1 cellular context compared by ENCODE assay signal in the genomic region with DNA sequence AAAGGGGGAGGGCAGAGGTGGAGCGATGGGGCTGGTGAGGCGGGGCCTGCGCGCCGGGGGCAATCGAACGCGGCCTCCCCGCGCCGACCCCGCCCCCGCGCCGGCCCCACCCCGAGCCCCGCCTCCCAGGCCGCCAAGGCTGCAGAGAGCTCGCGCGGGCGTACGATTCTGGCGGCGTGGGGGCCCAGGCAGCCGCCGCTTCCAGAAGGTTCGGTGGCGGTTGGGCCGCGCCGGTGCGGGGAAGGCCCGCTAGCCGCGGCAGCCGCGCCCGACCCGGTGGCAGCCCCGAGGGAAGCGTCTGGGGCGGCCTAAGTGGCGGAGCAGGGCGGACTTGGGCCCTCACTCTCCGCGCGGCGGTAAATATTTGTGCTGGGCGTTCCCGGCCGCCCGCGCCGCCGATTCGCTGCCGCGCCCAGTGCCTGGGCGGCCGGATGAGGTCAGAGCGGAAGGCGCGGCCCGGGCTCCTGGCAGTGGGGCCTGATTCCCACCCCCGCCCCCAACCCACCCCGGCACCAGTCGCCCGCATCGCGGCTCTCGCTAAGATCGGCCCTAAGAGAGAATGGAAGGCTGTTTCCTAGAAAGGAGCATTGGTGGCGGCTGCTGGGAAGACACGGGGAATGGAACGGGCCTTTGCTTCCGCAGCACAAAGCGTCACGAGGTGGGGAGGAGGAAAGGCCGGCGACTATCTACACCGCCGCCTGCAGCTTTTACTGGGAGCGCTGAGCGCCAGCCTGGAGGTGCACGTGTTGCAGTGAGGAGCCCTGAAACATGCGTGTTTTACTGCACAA.
TF ChIP-seq lines count a peak whose summit lies in the region.

A gene with protein sequence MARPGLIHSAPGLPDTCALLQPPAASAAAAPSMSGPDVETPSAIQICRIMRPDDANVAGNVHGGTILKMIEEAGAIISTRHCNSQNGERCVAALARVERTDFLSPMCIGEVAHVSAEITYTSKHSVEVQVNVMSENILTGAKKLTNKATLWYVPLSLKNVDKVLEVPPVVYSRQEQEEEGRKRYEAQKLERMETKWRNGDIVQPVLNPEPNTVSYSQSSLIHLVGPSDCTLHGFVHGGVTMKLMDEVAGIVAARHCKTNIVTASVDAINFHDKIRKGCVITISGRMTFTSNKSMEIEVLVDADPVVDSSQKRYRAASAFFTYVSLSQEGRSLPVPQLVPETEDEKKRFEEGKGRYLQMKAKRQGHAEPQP (minus strand): TSS at position 368 of the 788 bp plus-strand sequence. CDS start 368 bp downstream, outside the sequence.

TF ChIP-seq in K562, 482 proteins besides CTCF, POLR2A, EP300 and RAD21 (continued from another document and continues in another):
- TF ChIP-seq, protein P1, sequence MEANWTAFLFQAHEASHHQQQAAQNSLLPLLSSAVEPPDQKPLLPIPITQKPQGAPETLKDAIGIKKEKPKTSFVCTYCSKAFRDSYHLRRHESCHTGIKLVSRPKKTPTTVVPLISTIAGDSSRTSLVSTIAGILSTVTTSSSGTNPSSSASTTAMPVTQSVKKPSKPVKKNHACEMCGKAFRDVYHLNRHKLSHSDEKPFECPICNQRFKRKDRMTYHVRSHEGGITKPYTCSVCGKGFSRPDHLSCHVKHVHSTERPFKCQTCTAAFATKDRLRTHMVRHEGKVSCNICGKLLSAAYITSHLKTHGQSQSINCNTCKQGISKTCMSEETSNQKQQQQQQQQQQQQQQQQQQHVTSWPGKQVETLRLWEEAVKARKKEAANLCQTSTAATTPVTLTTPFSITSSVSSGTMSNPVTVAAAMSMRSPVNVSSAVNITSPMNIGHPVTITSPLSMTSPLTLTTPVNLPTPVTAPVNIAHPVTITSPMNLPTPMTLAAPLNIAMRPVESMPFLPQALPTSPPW (CRISPR knock-in tag; IDR thresholded peaks at IDR 0.05), result peak; percentile 86
- TF ChIP-seq, protein P2, sequence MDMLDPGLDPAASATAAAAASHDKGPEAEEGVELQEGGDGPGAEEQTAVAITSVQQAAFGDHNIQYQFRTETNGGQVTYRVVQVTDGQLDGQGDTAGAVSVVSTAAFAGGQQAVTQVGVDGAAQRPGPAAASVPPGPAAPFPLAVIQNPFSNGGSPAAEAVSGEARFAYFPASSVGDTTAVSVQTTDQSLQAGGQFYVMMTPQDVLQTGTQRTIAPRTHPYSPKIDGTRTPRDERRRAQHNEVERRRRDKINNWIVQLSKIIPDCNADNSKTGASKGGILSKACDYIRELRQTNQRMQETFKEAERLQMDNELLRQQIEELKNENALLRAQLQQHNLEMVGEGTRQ (CRISPR knock-in tag; IDR thresholded peaks at IDR 0.05), result peak; percentile 83
- TF ChIP-seq, protein P3, sequence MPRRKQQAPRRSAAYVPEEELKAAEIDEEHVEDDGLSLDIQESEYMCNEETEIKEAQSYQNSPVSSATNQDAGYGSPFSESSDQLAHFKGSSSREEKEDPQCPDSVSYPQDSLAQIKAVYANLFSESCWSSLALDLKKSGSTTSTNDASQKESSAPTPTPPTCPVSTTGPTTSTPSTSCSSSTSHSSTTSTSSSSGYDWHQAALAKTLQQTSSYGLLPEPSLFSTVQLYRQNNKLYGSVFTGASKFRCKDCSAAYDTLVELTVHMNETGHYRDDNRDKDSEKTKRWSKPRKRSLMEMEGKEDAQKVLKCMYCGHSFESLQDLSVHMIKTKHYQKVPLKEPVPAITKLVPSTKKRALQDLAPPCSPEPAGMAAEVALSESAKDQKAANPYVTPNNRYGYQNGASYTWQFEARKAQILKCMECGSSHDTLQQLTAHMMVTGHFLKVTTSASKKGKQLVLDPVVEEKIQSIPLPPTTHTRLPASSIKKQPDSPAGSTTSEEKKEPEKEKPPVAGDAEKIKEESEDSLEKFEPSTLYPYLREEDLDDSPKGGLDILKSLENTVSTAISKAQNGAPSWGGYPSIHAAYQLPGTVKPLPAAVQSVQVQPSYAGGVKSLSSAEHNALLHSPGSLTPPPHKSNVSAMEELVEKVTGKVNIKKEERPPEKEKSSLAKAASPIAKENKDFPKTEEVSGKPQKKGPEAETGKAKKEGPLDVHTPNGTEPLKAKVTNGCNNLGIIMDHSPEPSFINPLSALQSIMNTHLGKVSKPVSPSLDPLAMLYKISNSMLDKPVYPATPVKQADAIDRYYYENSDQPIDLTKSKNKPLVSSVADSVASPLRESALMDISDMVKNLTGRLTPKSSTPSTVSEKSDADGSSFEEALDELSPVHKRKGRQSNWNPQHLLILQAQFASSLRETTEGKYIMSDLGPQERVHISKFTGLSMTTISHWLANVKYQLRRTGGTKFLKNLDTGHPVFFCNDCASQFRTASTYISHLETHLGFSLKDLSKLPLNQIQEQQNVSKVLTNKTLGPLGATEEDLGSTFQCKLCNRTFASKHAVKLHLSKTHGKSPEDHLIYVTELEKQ (CRISPR knock-in tag; IDR thresholded peaks at IDR 0.05), result no peak
- TF ChIP-seq NFIC (IDR thresholded peaks at IDR 0.05) (peak; percentile 13; the same call in 1 of the 2 replicates), CREB1 (IDR thresholded peaks at IDR 0.05) (peak; percentile 68; the same call in 1 of the 2 replicates), CREB1 (CRISPR knock-in tag; IDR thresholded peaks at IDR 0.05) (peak; percentile 80), FOXA1 (IDR thresholded peaks at IDR 0.05; ENCODE audit: borderline replicate concordance) (no peak), YY1 (IDR thresholded peaks at IDR 0.05; ENCODE audit: borderline replicate concordance in 1 of 3, control insufficient read depth in 1 of 3, extremely low read depth in 1 of 3, insufficient read depth in 3 of 3, insufficient read length in 1 of 3, insufficient replicate concordance in 2 of 3, low read depth in 1 of 3, low read length in 2 of 3) (peak in 1 of 3 experiments; percentile 68), ARID1B (IDR thresholded peaks at IDR 0.05) (peak; percentile 49; the same call in 1 of the 2 replicates), ZNF316 (IDR thresholded peaks at IDR 0.05) (no peak), SUPT5H (IDR thresholded peaks at IDR 0.05) (peak; percentile 85), NFXL1 (CRISPR knock-in tag; IDR thresholded peaks at IDR 0.05) (no peak), NCOA2 (IDR thresholded peaks at IDR 0.05; ENCODE audit: partially characterized antibody in 2 of 2) (no peak), CBX1 (IDR thresholded peaks at IDR 0.05; ENCODE audit: low read depth) (peak; percentile 72; the same call in 1 of the 2 replicates), ATF1 (CRISPR knock-in tag; IDR thresholded peaks at IDR 0.05) (no peak), ATF1 (tag; IDR thresholded peaks at IDR 0.05) (peak; percentile 86), ZNF134 (CRISPR knock-in tag; conservative IDR thresholded peaks at IDR 0.05) (no peak), KLF10 (CRISPR knock-in tag; IDR thresholded peaks at IDR 0.05) (no peak), GATA2 (CRISPR knock-in tag; IDR thresholded peaks at IDR 0.05) (no peak), ZNF263 (CRISPR knock-in tag; IDR thresholded peaks at IDR 0.05; ENCODE audit: borderline replicate concordance) (peak; percentile 67; the same call in 1 of the 2 replicates), SPI1 (IDR thresholded peaks at IDR 0.05; ENCODE audit: borderline replicate concordance, low read depth, low read length) (0 out of 2 replicates have a peak, but pooled peaks have one; percentile 7), FOXP1 (CRISPR knock-in tag; IDR thresholded peaks at IDR 0.05) (peak; percentile 89; the same call in 1 of the 2 replicates), LEF1 (IDR thresholded peaks at IDR 0.05) (peak; percentile 51; the same call in 1 of the 2 replicates), LARP7 (IDR thresholded peaks at IDR 0.05) (no peak), TOE1 (IDR thresholded peaks at IDR 0.05; ENCODE audit: borderline replicate concordance) (peak; percentile 85), TOE1 (CRISPR knock-in tag; IDR thresholded peaks at IDR 0.05; ENCODE audit: borderline replicate concordance, low read depth) (no peak), SAFB (IDR thresholded peaks at IDR 0.05; ENCODE audit: borderline replicate concordance, low read depth, low read length) (no peak), XRCC3 (IDR thresholded peaks at IDR 0.05) (no peak), C11orf30 (IDR thresholded peaks at IDR 0.05; ENCODE audit: low read depth) (no peak; the same call in 1 of the 2 replicates), NCOA6 (IDR thresholded peaks at IDR 0.05) (no peak)
- TF ChIP-seq, protein P4, sequence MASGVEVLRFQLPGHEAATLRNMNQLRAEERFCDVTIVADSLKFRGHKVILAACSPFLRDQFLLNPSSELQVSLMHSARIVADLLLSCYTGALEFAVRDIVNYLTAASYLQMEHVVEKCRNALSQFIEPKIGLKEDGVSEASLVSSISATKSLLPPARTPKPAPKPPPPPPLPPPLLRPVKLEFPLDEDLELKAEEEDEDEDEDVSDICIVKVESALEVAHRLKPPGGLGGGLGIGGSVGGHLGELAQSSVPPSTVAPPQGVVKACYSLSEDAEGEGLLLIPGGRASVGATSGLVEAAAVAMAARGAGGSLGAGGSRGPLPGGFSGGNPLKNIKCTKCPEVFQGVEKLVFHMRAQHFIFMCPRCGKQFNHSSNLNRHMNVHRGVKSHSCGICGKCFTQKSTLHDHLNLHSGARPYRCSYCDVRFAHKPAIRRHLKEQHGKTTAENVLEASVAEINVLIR (CRISPR knock-in tag; IDR thresholded peaks at IDR 0.05), result peak; percentile 39; the same call in 1 of the 2 replicates
- TF ChIP-seq, protein P5, sequence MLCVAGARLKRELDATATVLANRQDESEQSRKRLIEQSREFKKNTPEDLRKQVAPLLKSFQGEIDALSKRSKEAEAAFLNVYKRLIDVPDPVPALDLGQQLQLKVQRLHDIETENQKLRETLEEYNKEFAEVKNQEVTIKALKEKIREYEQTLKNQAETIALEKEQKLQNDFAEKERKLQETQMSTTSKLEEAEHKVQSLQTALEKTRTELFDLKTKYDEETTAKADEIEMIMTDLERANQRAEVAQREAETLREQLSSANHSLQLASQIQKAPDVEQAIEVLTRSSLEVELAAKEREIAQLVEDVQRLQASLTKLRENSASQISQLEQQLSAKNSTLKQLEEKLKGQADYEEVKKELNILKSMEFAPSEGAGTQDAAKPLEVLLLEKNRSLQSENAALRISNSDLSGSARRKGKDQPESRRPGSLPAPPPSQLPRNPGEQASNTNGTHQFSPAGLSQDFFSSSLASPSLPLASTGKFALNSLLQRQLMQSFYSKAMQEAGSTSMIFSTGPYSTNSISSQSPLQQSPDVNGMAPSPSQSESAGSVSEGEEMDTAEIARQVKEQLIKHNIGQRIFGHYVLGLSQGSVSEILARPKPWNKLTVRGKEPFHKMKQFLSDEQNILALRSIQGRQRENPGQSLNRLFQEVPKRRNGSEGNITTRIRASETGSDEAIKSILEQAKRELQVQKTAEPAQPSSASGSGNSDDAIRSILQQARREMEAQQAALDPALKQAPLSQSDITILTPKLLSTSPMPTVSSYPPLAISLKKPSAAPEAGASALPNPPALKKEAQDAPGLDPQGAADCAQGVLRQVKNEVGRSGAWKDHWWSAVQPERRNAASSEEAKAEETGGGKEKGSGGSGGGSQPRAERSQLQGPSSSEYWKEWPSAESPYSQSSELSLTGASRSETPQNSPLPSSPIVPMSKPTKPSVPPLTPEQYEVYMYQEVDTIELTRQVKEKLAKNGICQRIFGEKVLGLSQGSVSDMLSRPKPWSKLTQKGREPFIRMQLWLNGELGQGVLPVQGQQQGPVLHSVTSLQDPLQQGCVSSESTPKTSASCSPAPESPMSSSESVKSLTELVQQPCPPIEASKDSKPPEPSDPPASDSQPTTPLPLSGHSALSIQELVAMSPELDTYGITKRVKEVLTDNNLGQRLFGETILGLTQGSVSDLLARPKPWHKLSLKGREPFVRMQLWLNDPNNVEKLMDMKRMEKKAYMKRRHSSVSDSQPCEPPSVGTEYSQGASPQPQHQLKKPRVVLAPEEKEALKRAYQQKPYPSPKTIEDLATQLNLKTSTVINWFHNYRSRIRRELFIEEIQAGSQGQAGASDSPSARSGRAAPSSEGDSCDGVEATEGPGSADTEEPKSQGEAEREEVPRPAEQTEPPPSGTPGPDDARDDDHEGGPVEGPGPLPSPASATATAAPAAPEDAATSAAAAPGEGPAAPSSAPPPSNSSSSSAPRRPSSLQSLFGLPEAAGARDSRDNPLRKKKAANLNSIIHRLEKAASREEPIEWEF (CRISPR knock-in tag; IDR thresholded peaks at IDR 0.05), result no peak
- TF ChIP-seq, protein P6, sequence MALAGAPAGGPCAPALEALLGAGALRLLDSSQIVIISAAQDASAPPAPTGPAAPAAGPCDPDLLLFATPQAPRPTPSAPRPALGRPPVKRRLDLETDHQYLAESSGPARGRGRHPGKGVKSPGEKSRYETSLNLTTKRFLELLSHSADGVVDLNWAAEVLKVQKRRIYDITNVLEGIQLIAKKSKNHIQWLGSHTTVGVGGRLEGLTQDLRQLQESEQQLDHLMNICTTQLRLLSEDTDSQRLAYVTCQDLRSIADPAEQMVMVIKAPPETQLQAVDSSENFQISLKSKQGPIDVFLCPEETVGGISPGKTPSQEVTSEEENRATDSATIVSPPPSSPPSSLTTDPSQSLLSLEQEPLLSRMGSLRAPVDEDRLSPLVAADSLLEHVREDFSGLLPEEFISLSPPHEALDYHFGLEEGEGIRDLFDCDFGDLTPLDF (CRISPR knock-in tag; IDR thresholded peaks at IDR 0.05), result peak; percentile 59; the same call in 1 of the 2 replicates
- TF ChIP-seq, protein P7, sequence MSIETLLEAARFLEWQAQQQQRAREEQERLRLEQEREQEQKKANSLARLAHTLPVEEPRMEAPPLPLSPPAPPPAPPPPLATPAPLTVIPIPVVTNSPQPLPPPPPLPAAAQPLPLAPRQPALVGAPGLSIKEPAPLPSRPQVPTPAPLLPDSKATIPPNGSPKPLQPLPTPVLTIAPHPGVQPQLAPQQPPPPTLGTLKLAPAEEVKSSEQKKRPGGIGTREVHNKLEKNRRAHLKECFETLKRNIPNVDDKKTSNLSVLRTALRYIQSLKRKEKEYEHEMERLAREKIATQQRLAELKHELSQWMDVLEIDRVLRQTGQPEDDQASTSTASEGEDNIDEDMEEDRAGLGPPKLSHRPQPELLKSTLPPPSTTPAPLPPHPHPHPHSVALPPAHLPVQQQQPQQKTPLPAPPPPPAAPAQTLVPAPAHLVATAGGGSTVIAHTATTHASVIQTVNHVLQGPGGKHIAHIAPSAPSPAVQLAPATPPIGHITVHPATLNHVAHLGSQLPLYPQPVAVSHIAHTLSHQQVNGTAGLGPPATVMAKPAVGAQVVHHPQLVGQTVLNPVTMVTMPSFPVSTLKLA (conservative IDR thresholded peaks at IDR 0.05), result peak; percentile 99
- TF ChIP-seq, protein P8, sequence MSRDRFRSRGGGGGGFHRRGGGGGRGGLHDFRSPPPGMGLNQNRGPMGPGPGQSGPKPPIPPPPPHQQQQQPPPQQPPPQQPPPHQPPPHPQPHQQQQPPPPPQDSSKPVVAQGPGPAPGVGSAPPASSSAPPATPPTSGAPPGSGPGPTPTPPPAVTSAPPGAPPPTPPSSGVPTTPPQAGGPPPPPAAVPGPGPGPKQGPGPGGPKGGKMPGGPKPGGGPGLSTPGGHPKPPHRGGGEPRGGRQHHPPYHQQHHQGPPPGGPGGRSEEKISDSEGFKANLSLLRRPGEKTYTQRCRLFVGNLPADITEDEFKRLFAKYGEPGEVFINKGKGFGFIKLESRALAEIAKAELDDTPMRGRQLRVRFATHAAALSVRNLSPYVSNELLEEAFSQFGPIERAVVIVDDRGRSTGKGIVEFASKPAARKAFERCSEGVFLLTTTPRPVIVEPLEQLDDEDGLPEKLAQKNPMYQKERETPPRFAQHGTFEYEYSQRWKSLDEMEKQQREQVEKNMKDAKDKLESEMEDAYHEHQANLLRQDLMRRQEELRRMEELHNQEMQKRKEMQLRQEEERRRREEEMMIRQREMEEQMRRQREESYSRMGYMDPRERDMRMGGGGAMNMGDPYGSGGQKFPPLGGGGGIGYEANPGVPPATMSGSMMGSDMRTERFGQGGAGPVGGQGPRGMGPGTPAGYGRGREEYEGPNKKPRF (IDR thresholded peaks at IDR 0.05; ENCODE audit: low read depth, low read length), result no peak
